ENCODE assay signal across 15 cellular contexts in genomic region chr2:12613137-12613912, GRCh38.
DNase-seq lines count a peak whose midpoint lies in the region; ATAC-seq and TF ChIP-seq lines count a peak whose summit lies in the region.
"Had no signal": no experiment of that assay in that cellular context is flagged by ENCODE, and none has a peak within 500 bp of the region (broad histone marks: within the 10 kb centered on the region; RNA-seq: fewer than 3 reads in every experiment).

No MANE protein-coding gene starts in this region.

- no peaks in the 10 kb centered on the region for H3K9me3 ChIP-seq in mesenchymal stem cell (ENCODE audit: control insufficient read depth, low read length)
- H3K9me3 ChIP-seq: psoas muscle had no signal

- H3K27ac ChIP-seq in mesenchymal stem cell (ENCODE audit: low read length, poor library complexity, severe bottlenecking) = no peak overlapping the region
- H3K27ac ChIP-seq: C4-2B, psoas muscle had no signal

- no peak overlapping the region for H4K91ac ChIP-seq in mesenchymal stem cell (ENCODE audit: low read length)

- TF ChIP-seq POLR2A in lower leg skin (IDR thresholded peaks at IDR 0.05) = no peak

- DNase-seq in DMS 273 treated with DMSO at 0.1 percent for 48 hours (lab: John Stamatoyannopoulos, UW) (peak; percentile 20), activated B cell treated with CpG ODN at 0.5 μM for 24 hours (no peak), mesenchymal stem cell (no peak), lower leg skin (ENCODE audit: low spot score in 2 of 2) (no peak), GDM1 (lab: John Stamatoyannopoulos, UW) (no peak), D341Med (ENCODE audit: low spot score) (no peak)
- no peak for DNase-seq in activated T-cell treated with anti-CD3 and anti-CD28 coated beads, Interleukin-2, amount 50 U/mL, for 24 hours
- DNase-seq: activated CD4-positive, alpha-beta T cell treated with anti-CD3 and anti-CD28 coated beads, Interleukin-2, amount 50 U/mL, for 48 hours; activated gamma-delta T cell; NCI-H1436 treated with DMSO at 0.1 percent for 48 hours; psoas muscle had no signal

- H3K4me3 Mint-ChIP-seq in activated B cell treated with CpG ODN at 0.5 μM for 24 hours = peak overlapping the region; percentile 29
- no peak overlapping the region for H3K4me3 Mint-ChIP-seq in activated T-cell treated with anti-CD3 and anti-CD28 coated beads, Interleukin-2, amount 50 U/mL, for 24 hours
- H3K4me3 Mint-ChIP-seq: T-helper 1 cell treated with Interleukin-12 subunit alpha and Interleukin-12 subunit beta and Interleukin-4 antibody, amounts not matched to agents 30 μg/mL and 1 μg/mL, for 36 hours had no signal

- peak overlapping the region; percentile 5 to 54 for H2BK12ac ChIP-seq in mesenchymal stem cell (ENCODE audit: low read length in 2 of 2)

- no peak overlapping the region for H3K9ac ChIP-seq in mesenchymal stem cell (ENCODE audit: low read length)

- H2BK120ac ChIP-seq in mesenchymal stem cell (ENCODE audit: low read depth, low read length) = no peak overlapping the region

- no peak overlapping the region for H3K23ac ChIP-seq in mesenchymal stem cell (ENCODE audit: low read length in 2 of 2)

- H3K27ac Mint-ChIP-seq in activated B cell treated with CpG ODN at 0.5 μM for 24 hours = peak overlapping the region; percentile 55
- H3K27ac Mint-ChIP-seq in activated T-cell treated with anti-CD3 and anti-CD28 coated beads, Interleukin-2, amount 50 U/mL, for 24 hours = no peak overlapping the region
- H3K27ac Mint-ChIP-seq: T-helper 1 cell treated with Interleukin-12 subunit alpha and Interleukin-12 subunit beta and Interleukin-4 antibody, amounts not matched to agents 30 μg/mL and 1 μg/mL, for 36 hours had no signal

- peaks cover 51% of the 10 kb centered on the region for H3K4me1 Mint-ChIP-seq in activated B cell treated with CpG ODN at 0.5 μM for 24 hours
- peaks cover 14% of the 10 kb centered on the region for H3K4me1 Mint-ChIP-seq in activated T-cell treated with anti-CD3 and anti-CD28 coated beads, Interleukin-2, amount 50 U/mL, for 24 hours (ENCODE audit: low read depth)

- H2AK5ac ChIP-seq in mesenchymal stem cell (ENCODE audit: low read length, severe bottlenecking) = peak overlapping the region; percentile 41

- peak overlapping the region; percentile 14 to 26 for H3K18ac ChIP-seq in mesenchymal stem cell (ENCODE audit: low read depth in 1 of 2, low read length in 2 of 2)

- H2BK5ac ChIP-seq in mesenchymal stem cell (ENCODE audit: low read depth, low read length, poor library complexity, severe bottlenecking) = no peak overlapping the region

- CTCF ChIA-PET in activated B cell treated with CpG ODN at 0.5 μM for 24 hours (lab: Charles Lee) = no interaction called here

- no peak overlapping the region for H2BK15ac ChIP-seq in mesenchymal stem cell (ENCODE audit: low read depth, poor library complexity, severe bottlenecking)

- H3K4me2 ChIP-seq in mesenchymal stem cell (ENCODE audit: low read length, poor library complexity, severe bottlenecking) = no peak overlapping the region

- no peaks in the 10 kb centered on the region for H3K36me3 Mint-ChIP-seq in activated B cell treated with CpG ODN at 0.5 μM for 24 hours (ENCODE audit: low read depth)
- H3K36me3 Mint-ChIP-seq in activated T-cell treated with anti-CD3 and anti-CD28 coated beads, Interleukin-2, amount 50 U/mL, for 24 hours (ENCODE audit: low read depth) = no peaks in the 10 kb centered on the region

- POLR2A ChIA-PET in activated B cell treated with CpG ODN at 0.5 μM for 24 hours (lab: Charles Lee) = no interaction called here

- H4K8ac ChIP-seq in mesenchymal stem cell (ENCODE audit: low read length) = peak overlapping the region; percentile 12

- ATAC-seq in HG03432 (IDR thresholded peaks at IDR 0.05; ENCODE audit: unreplicated experiment) = peak; percentile 59
- peak; percentile 70 for ATAC-seq in activated B cell treated with CpG ODN at 0.5 μM for 24 hours (ENCODE audit: low read depth)
- ATAC-seq: esophagus mucosa, psoas muscle had no signal

- peaks cover 6% of the 10 kb centered on the region for H3K9me3 Mint-ChIP-seq in activated B cell treated with CpG ODN at 0.5 μM for 24 hours
- peaks cover 5% of the 10 kb centered on the region for H3K9me3 Mint-ChIP-seq in activated T-cell treated with anti-CD3 and anti-CD28 coated beads, Interleukin-2, amount 50 U/mL, for 24 hours
- H3K9me3 Mint-ChIP-seq: T-helper 1 cell treated with Interleukin-12 subunit alpha and Interleukin-12 subunit beta and Interleukin-4 antibody, amounts not matched to agents 30 μg/mL and 1 μg/mL, for 36 hours had no signal

- TF ChIP-seq CTCF in activated B cell treated with CpG ODN at 0.5 μM for 24 hours (IDR thresholded peaks at IDR 0.05) (no peak), lower leg skin (IDR thresholded peaks at IDR 0.05) (no peak)

- H3K4ac ChIP-seq in mesenchymal stem cell (ENCODE audit: low read depth in 1 of 2, low read length in 2 of 2) = no peak overlapping the region

- H2AFZ ChIP-seq in mesenchymal stem cell (ENCODE audit: low read depth, low read length) = no peak overlapping the region

- no peaks in the 10 kb centered on the region for H3K27me3 Mint-ChIP-seq in activated B cell treated with CpG ODN at 0.5 μM for 24 hours
- no peaks in the 10 kb centered on the region for H3K27me3 Mint-ChIP-seq in activated T-cell treated with anti-CD3 and anti-CD28 coated beads, Interleukin-2, amount 50 U/mL, for 24 hours

- intact Hi-C loops in activated B cell treated with CpG ODN at 0.5 μM for 24 hours (cut with micrococcal nuclease) = no loop called here
- intact Hi-C loops in lower leg skin (cut with DNase I; ENCODE audit: low total_unique reads) = no loop called here

- H3K79me1 ChIP-seq in mesenchymal stem cell (replicated peaks; ENCODE audit: low read length, poor library complexity, severe bottlenecking) = no peaks in the 10 kb centered on the region

- no peaks in the 10 kb centered on the region for H3K36me3 ChIP-seq in mesenchymal stem cell (ENCODE audit: control insufficient read depth in 1 of 2, insufficient read depth in 2 of 2, low read depth in 1 of 2, low read length in 2 of 2)

- H3K4me1 ChIP-seq in mesenchymal stem cell (ENCODE audit: control insufficient read depth, insufficient read depth, low read depth, low read length) = peaks cover 4% of the 10 kb centered on the region
- H3K4me1 ChIP-seq: psoas muscle had no signal

- no peak overlapping the region for H3K14ac ChIP-seq in mesenchymal stem cell (ENCODE audit: low read length in 2 of 2)

- 69% methylated on average over 6 of the region's 8 CpGs for WGBS in mesenchymal stem cell
- WGBS in lower leg skin, 2 donors = 74 to 75% methylated on average over 8 of the region's 8 CpGs

- no peak overlapping the region for H3K4me3 ChIP-seq in mesenchymal stem cell (ENCODE audit: insufficient read depth in 1 of 2, low read depth in 1 of 2, low read length in 2 of 2)
- no peak overlapping the region for H3K4me3 ChIP-seq in lower leg skin (ENCODE audit: low read depth, poor library complexity, severe bottlenecking)
- H3K4me3 ChIP-seq: psoas muscle had no signal

- no peaks in the 10 kb centered on the region for H3K27me3 ChIP-seq in mesenchymal stem cell (ENCODE audit: control insufficient read depth in 1 of 2, insufficient read depth in 1 of 2, low read length in 2 of 2)
